In the genomic region with DNA sequence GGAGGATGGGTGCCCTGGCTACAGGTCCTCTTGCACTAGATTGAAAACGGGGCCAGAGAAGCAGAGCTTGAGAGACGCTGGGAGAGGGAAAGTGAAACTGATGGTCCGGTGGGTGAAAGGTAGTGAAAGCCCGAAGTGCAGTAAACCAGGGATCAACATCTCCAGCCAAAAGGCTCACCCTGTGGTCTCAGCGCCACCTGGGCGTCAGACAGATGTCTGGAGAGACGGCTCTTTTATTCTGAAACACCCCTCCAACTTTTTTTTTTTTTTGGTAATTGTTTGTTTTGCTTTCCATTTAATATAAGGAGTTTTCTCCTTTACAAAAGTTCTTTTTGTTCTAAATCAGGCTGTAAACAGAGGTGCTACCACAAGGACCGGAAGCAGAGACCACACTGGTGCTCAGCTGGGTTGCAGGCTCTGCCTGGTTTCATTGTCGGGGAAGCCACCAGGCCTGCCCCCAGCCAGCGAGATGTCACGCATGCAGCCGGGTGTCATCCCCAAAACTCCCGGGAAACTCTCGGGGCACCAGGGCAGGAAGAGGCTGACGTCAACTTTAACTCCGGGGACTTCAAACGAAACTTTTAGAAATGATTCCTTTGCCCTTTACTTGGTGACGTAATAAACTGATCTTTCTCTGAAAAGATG, we compare ENCODE assay signal across 1 cellular context.
A peak's percentile ranks its signal among the peaks of the same experiment; 100 is the strongest.
TF ChIP-seq lines count a peak whose summit lies in the region.

No MANE protein-coding gene starts in this region.

TF ChIP-seq in GM12878, 131 proteins besides CTCF, POLR2A, EP300 and RAD21 (continued from another document and continues in another):
- TF ChIP-seq NKRF (conservative IDR thresholded peaks at IDR 0.05) (0 out of 2 replicates have a peak, but pooled peaks have one; percentile 11), NFIC (IDR thresholded peaks at IDR 0.05; ENCODE audit: low read depth, low read length) (peak; percentile 98), ZNF622 (IDR thresholded peaks at IDR 0.05) (no peak), RUNX3 (IDR thresholded peaks at IDR 0.05; ENCODE audit: low read length) (peak; percentile 100), SMARCA5 (IDR thresholded peaks at IDR 0.05) (no peak), TARDBP (IDR thresholded peaks at IDR 0.05; ENCODE audit: borderline replicate concordance) (0 out of 2 replicates have a peak, but pooled peaks have one; percentile 75), SPI1 (IDR thresholded peaks at IDR 0.05; ENCODE audit: borderline replicate concordance, insufficient read depth, low read depth, low read length) (no peak), TCF7 (IDR thresholded peaks at IDR 0.05; ENCODE audit: borderline replicate concordance) (peak; percentile 82), TCF3 (IDR thresholded peaks at IDR 0.05; ENCODE audit: borderline replicate concordance, insufficient read depth, low read depth, low read length) (peak; percentile 94), ZSCAN29 (IDR thresholded peaks at IDR 0.05) (no peak), ELK1 (IDR thresholded peaks at IDR 0.05; ENCODE audit: low read depth, low read length) (peak; percentile 86), SREBF1 (IDR thresholded peaks at IDR 0.05; ENCODE audit: low read length) (0 out of 2 replicates have a peak, but pooled peaks have one; percentile 21), IKZF2 (IDR thresholded peaks at IDR 0.05) (peak; percentile 100), MEF2B (IDR thresholded peaks at IDR 0.05; ENCODE audit: partially characterized antibody, poor library complexity, severe bottlenecking) (peak; percentile 92), STAT3 (IDR thresholded peaks at IDR 0.05; ENCODE audit: low read depth, low read length) (no peak), ZZZ3 (IDR thresholded peaks at IDR 0.05; ENCODE audit: control insufficient read depth, insufficient read length, low read depth) (no peak), TBL1XR1 (IDR thresholded peaks at IDR 0.05; ENCODE audit: low read depth, low read length) (peak; percentile 99), MEF2A (IDR thresholded peaks at IDR 0.05; ENCODE audit: insufficient read depth, low read depth, low read length) (peak; percentile 93), SIN3A (IDR thresholded peaks at IDR 0.05; ENCODE audit: low read depth, low read length) (peak; percentile 48; the same call in 1 of the 2 replicates), YBX1 (IDR thresholded peaks at IDR 0.05) (no peak), NFXL1 (IDR thresholded peaks at IDR 0.05; ENCODE audit: borderline replicate concordance) (no peak), IRF4 (IDR thresholded peaks at IDR 0.05; ENCODE audit: low read depth, low read length) (peak; percentile 83), MYC (IDR thresholded peaks at IDR 0.05; ENCODE audit: insufficient read depth, insufficient read length, insufficient replicate concordance, low read length, severe bottlenecking) (no peak), ZNF24 (IDR thresholded peaks at IDR 0.05) (peak; percentile 45; the same call in 1 of the 2 replicates), WRNIP1 (IDR thresholded peaks at IDR 0.05; ENCODE audit: borderline replicate concordance, low read depth, low read length) (0 out of 2 replicates have a peak, but pooled peaks have one; percentile 59), MTA3 (IDR thresholded peaks at IDR 0.05; ENCODE audit: borderline replicate concordance, low read length) (peak; percentile 94; the same call in 1 of the 2 replicates), SMAD5 (IDR thresholded peaks at IDR 0.05; ENCODE audit: low read depth) (no peak), CEBPZ (IDR thresholded peaks at IDR 0.05; ENCODE audit: low read depth, low read length) (no peak), BCL11A (IDR thresholded peaks at IDR 0.05; ENCODE audit: low read depth, low read length) (peak; percentile 90), SRF (IDR thresholded peaks at IDR 0.05; ENCODE audit: low read depth in 2 of 2, low read length in 2 of 2) (0 out of 4 replicates have a peak, but pooled peaks of 1 of the 2 experiments have one; percentile 38), PRDM15 (CRISPR knock-in tag; IDR thresholded peaks at IDR 0.05) (no peak), ATF7 (IDR thresholded peaks at IDR 0.05; ENCODE audit: low read depth) (peak; percentile 99), NR2F1 (conservative IDR thresholded peaks at IDR 0.05) (peak; percentile 92)
- TF ChIP-seq, protein P1, sequence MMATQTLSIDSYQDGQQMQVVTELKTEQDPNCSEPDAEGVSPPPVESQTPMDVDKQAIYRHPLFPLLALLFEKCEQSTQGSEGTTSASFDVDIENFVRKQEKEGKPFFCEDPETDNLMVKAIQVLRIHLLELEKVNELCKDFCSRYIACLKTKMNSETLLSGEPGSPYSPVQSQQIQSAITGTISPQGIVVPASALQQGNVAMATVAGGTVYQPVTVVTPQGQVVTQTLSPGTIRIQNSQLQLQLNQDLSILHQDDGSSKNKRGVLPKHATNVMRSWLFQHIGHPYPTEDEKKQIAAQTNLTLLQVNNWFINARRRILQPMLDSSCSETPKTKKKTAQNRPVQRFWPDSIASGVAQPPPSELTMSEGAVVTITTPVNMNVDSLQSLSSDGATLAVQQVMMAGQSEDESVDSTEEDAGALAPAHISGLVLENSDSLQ (IDR thresholded peaks at IDR 0.05), result peak; percentile 52; the same call in 1 of the 2 replicates
- TF ChIP-seq, protein P2, sequence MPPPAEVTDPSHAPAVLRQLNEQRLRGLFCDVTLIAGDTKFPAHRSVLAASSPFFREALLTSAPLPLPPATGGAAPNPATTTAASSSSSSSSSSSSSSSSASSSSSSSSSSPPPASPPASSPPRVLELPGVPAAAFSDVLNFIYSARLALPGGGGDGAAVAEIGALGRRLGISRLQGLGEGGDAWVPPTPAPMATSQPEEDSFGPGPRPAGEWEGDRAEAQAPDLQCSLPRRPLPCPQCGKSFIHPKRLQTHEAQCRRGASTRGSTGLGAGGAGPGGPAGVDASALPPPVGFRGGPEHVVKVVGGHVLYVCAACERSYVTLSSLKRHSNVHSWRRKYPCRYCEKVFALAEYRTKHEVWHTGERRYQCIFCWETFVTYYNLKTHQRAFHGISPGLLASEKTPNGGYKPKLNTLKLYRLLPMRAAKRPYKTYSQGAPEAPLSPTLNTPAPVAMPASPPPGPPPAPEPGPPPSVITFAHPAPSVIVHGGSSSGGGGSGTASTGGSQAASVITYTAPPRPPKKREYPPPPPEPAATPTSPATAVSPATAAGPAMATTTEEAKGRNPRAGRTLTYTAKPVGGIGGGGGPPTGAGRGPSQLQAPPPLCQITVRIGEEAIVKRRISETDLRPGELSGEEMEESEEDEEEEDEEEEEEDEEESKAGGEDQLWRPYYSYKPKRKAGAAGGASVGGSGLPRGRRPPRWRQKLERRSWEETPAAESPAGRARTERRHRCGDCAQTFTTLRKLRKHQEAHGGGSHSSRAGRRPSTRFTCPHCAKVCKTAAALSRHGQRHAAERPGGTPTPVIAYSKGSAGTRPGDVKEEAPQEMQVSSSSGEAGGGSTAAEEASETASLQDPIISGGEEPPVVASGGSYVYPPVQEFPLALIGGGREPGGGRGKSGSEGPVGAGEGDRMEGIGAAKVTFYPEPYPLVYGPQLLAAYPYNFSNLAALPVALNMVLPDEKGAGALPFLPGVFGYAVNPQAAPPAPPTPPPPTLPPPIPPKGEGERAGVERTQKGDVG (CRISPR knock-in tag; IDR thresholded peaks at IDR 0.05), result no peak
- TF ChIP-seq, protein P3, sequence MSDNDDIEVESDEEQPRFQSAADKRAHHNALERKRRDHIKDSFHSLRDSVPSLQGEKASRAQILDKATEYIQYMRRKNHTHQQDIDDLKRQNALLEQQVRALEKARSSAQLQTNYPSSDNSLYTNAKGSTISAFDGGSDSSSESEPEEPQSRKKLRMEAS (IDR thresholded peaks at IDR 0.05; ENCODE audit: low read depth, low read length), result no peak; the same call in 1 of the 2 replicates
- TF ChIP-seq, protein P4, sequence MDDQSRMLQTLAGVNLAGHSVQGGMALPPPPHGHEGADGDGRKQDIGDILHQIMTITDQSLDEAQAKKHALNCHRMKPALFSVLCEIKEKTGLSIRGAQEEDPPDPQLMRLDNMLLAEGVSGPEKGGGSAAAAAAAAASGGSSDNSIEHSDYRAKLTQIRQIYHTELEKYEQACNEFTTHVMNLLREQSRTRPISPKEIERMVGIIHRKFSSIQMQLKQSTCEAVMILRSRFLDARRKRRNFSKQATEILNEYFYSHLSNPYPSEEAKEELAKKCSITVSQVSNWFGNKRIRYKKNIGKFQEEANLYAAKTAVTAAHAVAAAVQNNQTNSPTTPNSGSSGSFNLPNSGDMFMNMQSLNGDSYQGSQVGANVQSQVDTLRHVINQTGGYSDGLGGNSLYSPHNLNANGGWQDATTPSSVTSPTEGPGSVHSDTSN (IDR thresholded peaks at IDR 0.05; ENCODE audit: insufficient replicate concordance, low read depth, low read length), result peak; percentile 48
